Comparison of ENCODE assay signal across 8 cellular contexts in genomic region chr19:48812094-48812929, GRCh38. TPM values are rescaled to one million over a fixed set of nuclear protein-coding genes. Genes with fewer than 3 reads are reported as not detected.
A peak's percentile ranks its signal among the peaks of the same experiment; 100 is the strongest.
DNase-seq lines count a peak whose midpoint lies in the region; ATAC-seq, FAIRE-seq and TF ChIP-seq lines count a peak whose summit lies in the region.

No MANE protein-coding gene starts in this region.

- TF ChIP-seq POLR2A in HepG2 (IDR thresholded peaks at IDR 0.05; ENCODE audit: insufficient read depth in 1 of 2, low read depth in 2 of 2, low read length in 2 of 2) = peak in 1 of 2 experiments; percentile 42; a peak in 1 of 4 replicates

- H2AFZ ChIP-seq in HepG2 (ENCODE audit: low read length) = no peak overlapping the region

- CTCF ChIA-PET in activated CD4-positive, alpha-beta T cell treated with anti-CD3 and anti-CD28 coated beads, Interleukin-2, amount 10 ng/mL, durations not matched to agents 7 days and 5 days (lab: Charles Lee) = interaction anchor here (1.2 to 1.8 kb wide), 4 partner anchors 17 to 30 kb away, joined by 3 to 8 read pairs (median 4); no protein-coding TSS in a partner anchor
- CTCF ChIA-PET in HepG2 (lab: Yijun Ruan, JAX; ENCODE audit: low intra/inter-chr PET ratio, low total read pairs) = no interaction called here

- H3K27me3 ChIP-seq in HepG2 (ENCODE audit: control insufficient read depth in 1 of 2, insufficient read depth in 2 of 2, low read length in 2 of 2) = no peaks in the 10 kb centered on the region

- intact Hi-C loops in HepG2 (cut with micrococcal nuclease; ENCODE audit: unreplicated experiment) = no loop called here

- 65% methylated on average over 37 of the region's 39 CpGs for WGBS in HepG2 (ENCODE audit: low lambda C conversion rate)

- H3K9me3 Mint-ChIP-seq in HFFc6 = no peaks in the 10 kb centered on the region
- no peaks in the 10 kb centered on the region for H3K9me3 Mint-ChIP-seq in activated CD4-positive, alpha-beta T cell treated with anti-CD3 and anti-CD28 coated beads, Interleukin-2, amount 10 ng/mL, durations not matched to agents 7 days and 5 days

- peaks cover 11% of the 10 kb centered on the region for H3K79me2 ChIP-seq in HepG2 (ENCODE audit: insufficient read depth, low read length)

- H3K27ac ChIP-seq in HepG2 (ENCODE audit: extremely low read length, insufficient read depth, low read length) = peak overlapping the region; percentile 61

- no peak for FAIRE-seq in HepG2 (lab: Jason Lieb, UNC)

- no peak for TF ChIP-seq CTCF in HFFc6 (IDR thresholded peaks at IDR 0.05)
- 0 out of 2 replicates have a peak, but pooled peaks have one; percentile 12 for TF ChIP-seq CTCF in HepG2 (CRISPR knock-in tag; IDR thresholded peaks at IDR 0.05)

- peak overlapping the region; percentile 32; the same call in 1 of the 2 replicates for H3K4me2 ChIP-seq in HepG2 (ENCODE audit: low read depth, low read length)

- TF ChIP-seq EP300 in HepG2 (IDR thresholded peaks at IDR 0.05; ENCODE audit: low read depth in 2 of 2, low read length in 2 of 2) (no peak), HepG2 (CRISPR knock-in tag; IDR thresholded peaks at IDR 0.05; ENCODE audit: borderline replicate concordance) (no peak)

- H4K20me1 ChIP-seq in HepG2 (ENCODE audit: insufficient read depth, low read length) = peaks cover 3% of the 10 kb centered on the region; the same call in 1 of the 2 replicates

- peaks cover 63% of the 10 kb centered on the region for H3K4me1 ChIP-seq in HepG2 (ENCODE audit: insufficient read depth, low read length)

- DNase-seq in DMS153 treated with DMSO at 0.1 percent for 48 hours (lab: John Stamatoyannopoulos, UW; ENCODE audit: unreplicated experiment) (peak; percentile 54), HFFc6 (no peak), NCI-H2171 (lab: John Stamatoyannopoulos, UW) (peak; percentile 88), dermis microvascular lymphatic vessel endothelial cell (ENCODE audit: low read depth in 2 of 2) (peak; percentile 40 to 82), HepG2 (ENCODE audit: low spot score) (peak; percentile 37)
- DNase-seq in activated CD4-positive, alpha-beta T cell treated with anti-CD3 and anti-CD28 coated beads, Interleukin-2, amount 10 ng/mL, durations not matched to agents 7 days and 5 days = peak; percentile 62
- peak in 2 of 3 experiments; percentile 36 to 74 for DNase-seq in stimulated activated CD4-positive, alpha-beta T cell treated with anti-CD3 and anti-CD28 coated beads, TNF-alpha, amount 100 ng/mL, for 24 hours (ENCODE audit: low read depth in 3 of 3)

- H3K9me3 ChIP-seq in HepG2 (ENCODE audit: low read length) = no peaks in the 10 kb centered on the region

- no peak overlapping the region for H3K9ac ChIP-seq in HepG2 (ENCODE audit: insufficient read depth, low read depth, low read length)

- no peaks in the 10 kb centered on the region for H3K36me3 Mint-ChIP-seq in HFFc6 (ENCODE audit: low read depth)
- H3K36me3 Mint-ChIP-seq in activated CD4-positive, alpha-beta T cell treated with anti-CD3 and anti-CD28 coated beads, Interleukin-2, amount 10 ng/mL, durations not matched to agents 7 days and 5 days (ENCODE audit: low read depth) = no peaks in the 10 kb centered on the region

- no peak for TF ChIP-seq RAD21 in HepG2 (CRISPR knock-in tag; IDR thresholded peaks at IDR 0.05)

- H3K27ac Mint-ChIP-seq in HFFc6 = peak overlapping the region; percentile 61; the same call in 1 of the 2 replicates
- H3K27ac Mint-ChIP-seq in activated CD4-positive, alpha-beta T cell treated with anti-CD3 and anti-CD28 coated beads, Interleukin-2, amount 10 ng/mL, durations not matched to agents 7 days and 5 days = peak overlapping the region; percentile 80

- POLR2A ChIA-PET in activated CD4-positive, alpha-beta T cell treated with anti-CD3 and anti-CD28 coated beads, Interleukin-2, amount 10 ng/mL, durations not matched to agents 7 days and 5 days (lab: Charles Lee) = no interaction called here
- POLR2A ChIA-PET in HepG2 (lab: Yijun Ruan, JAX) = interaction anchor here (0.7 to 1.1 kb wide), 4 partner anchors 17 to 155 kb away, joined by 3 read pairs; no protein-coding TSS in a partner anchor

- peak overlapping the region; percentile 87 for H3K4me3 Mint-ChIP-seq in HFFc6
- peak overlapping the region; percentile 71 for H3K4me3 Mint-ChIP-seq in activated CD4-positive, alpha-beta T cell treated with anti-CD3 and anti-CD28 coated beads, Interleukin-2, amount 10 ng/mL, durations not matched to agents 7 days and 5 days

- H3K4me3 ChIP-seq in HepG2 (replicated peaks in 1 of 3; ENCODE audit: insufficient read depth in 1 of 3, low read depth in 2 of 3, low read length in 3 of 3) = peak overlapping the region in 2 of 3 experiments; percentile 19 to 46; a peak in 2 of 6 replicates

- ATAC-seq in HepG2 (peak; percentile 55), HG02870 (IDR thresholded peaks at IDR 0.05; ENCODE audit: unreplicated experiment) (no peak)

- H3K36me3 ChIP-seq in HepG2 (replicated peaks in 1 of 2; ENCODE audit: control insufficient read depth in 1 of 2, insufficient read depth in 2 of 2, low read length in 2 of 2) = no peaks in the 10 kb centered on the region

- no TSS peak for BruUV-seq in HepG2 (replicated peaks; lab: Mats Ljungman, UMichigan)

- peaks cover 26% of the 10 kb centered on the region for H3K4me1 Mint-ChIP-seq in HFFc6 (ENCODE audit: low read depth)
- H3K4me1 Mint-ChIP-seq in activated CD4-positive, alpha-beta T cell treated with anti-CD3 and anti-CD28 coated beads, Interleukin-2, amount 10 ng/mL, durations not matched to agents 7 days and 5 days = peaks cover 36% of the 10 kb centered on the region

- peaks cover 4% of the 10 kb centered on the region for H3K27me3 Mint-ChIP-seq in HFFc6 (ENCODE audit: insufficient read depth)
- H3K27me3 Mint-ChIP-seq in activated CD4-positive, alpha-beta T cell treated with anti-CD3 and anti-CD28 coated beads, Interleukin-2, amount 10 ng/mL, durations not matched to agents 7 days and 5 days = no peaks in the 10 kb centered on the region

- in situ Hi-C loops in HepG2 (cut with HindIII; ENCODE audit: extremely low pct_ligation_motif_present, low pct_unique_long_range_greater_than_20kb) = no loop called here

RNA-seq across cellular contexts. Expression of gene BCAT2, which starts 1.5 kb away (rescaled TPM):
- 10 to 100 TPM; 31.3 to 41.2 (median 34.0) TPM for total RNA-seq in HFFc6 (2021; fragmentation: NEBNext Ultra II Directional; extraction: Animal tissue kit (Norgen Biotek cat#: 25700))
- 10 to 100 TPM; 42.3 to 43.3 TPM for total RNA-seq in activated CD4-positive, alpha-beta T cell treated with anti-CD3 and anti-CD28 coated beads, Interleukin-2, amount 10 ng/mL, durations not matched to agents 7 days and 5 days
- 29.0 and 33.3 TPM in 2 replicates for total RNA-seq in dermis microvascular lymphatic vessel endothelial cell
- 2.3 and 2.5 TPM in 2 replicates for total RNA-seq in HepG2 (2016; rRNA removed; fragmentation: Illumina TruSeq; extraction: Trizol)
- 3.4 and 4.0 TPM in 2 replicates for total RNA-seq in HepG2 (2016; cell fraction: cytosol; rRNA removed; fragmentation: Illumina TruSeq; extraction: Trizol; ENCODE audit: low read depth)
- total RNA-seq in HepG2 (2016; cell fraction: insoluble cytoplasmic fraction; rRNA removed; fragmentation: Illumina TruSeq; extraction: Trizol) = 1.8 and 2.8 TPM in 2 replicates
- total RNA-seq in HepG2 (2016; cell fraction: membrane; rRNA removed; fragmentation: Illumina TruSeq; extraction: Trizol) = 4.9 and 6.9 TPM in 2 replicates
- total RNA-seq in HepG2 (2016; cell fraction: nucleus; rRNA removed; fragmentation: Illumina TruSeq; extraction: Trizol) = 2.2 and 2.5 TPM in 2 replicates
- 3.6 TPM in 2 replicates for polyA plus RNA-seq in HepG2 (2011; rRNA removed)
- 2.4 and 3.8 TPM in 2 replicates for polyA plus RNA-seq in HepG2 (2011; cell fraction: cytosol; rRNA removed)
- 4.8 and 5.7 TPM in 2 replicates for polyA plus RNA-seq in HepG2 (2011; cell fraction: nucleus; rRNA removed)
- polyA plus RNA-seq in HepG2 (2012) = 4.0 and 5.0 TPM in 2 replicates
- 4.8 and 6.1 TPM in 2 replicates for polyA plus RNA-seq in HepG2 (2016; cell fraction: cytosol; fragmentation: Illumina TruSeq; extraction: Trizol; ENCODE audit: low read depth)
- polyA plus RNA-seq in HepG2 (2016; cell fraction: insoluble cytoplasmic fraction; fragmentation: Illumina TruSeq; extraction: Trizol; ENCODE audit: low read depth) = 2.6 and 3.5 TPM in 2 replicates
- polyA plus RNA-seq in HepG2 (2016; cell fraction: membrane; fragmentation: Illumina TruSeq; extraction: Trizol; ENCODE audit: low read depth) = 6.4 and 7.9 TPM in 2 replicates
- polyA plus RNA-seq in HepG2 (2016; cell fraction: nucleus; fragmentation: Illumina TruSeq; extraction: Trizol; ENCODE audit: insufficient read depth, low read depth) = 2.4 and 5.2 TPM in 2 replicates
- 4.1 and 65.2 TPM in 2 replicates for polyA minus RNA-seq in HepG2 (2011; rRNA and poly(A)+ RNA removed; ENCODE audit: low replicate concordance)
- 1.6 and 1.9 TPM in 2 replicates for polyA minus RNA-seq in HepG2 (2011; cell fraction: cytosol; rRNA and poly(A)+ RNA removed)
- polyA minus RNA-seq in HepG2 (2011; cell fraction: nucleus; rRNA and poly(A)+ RNA removed) = 1.6 and 2.3 TPM in 2 replicates

RNA-seq across cellular contexts. Expression of gene HSD17B14, which starts 24.0 kb away (rescaled TPM):
- 1 to 10 TPM; 2.9 to 10.0 (median 8.9) TPM for total RNA-seq in HFFc6 (2021; fragmentation: NEBNext Ultra II Directional; extraction: Animal tissue kit (Norgen Biotek cat#: 25700))
- total RNA-seq in activated CD4-positive, alpha-beta T cell treated with anti-CD3 and anti-CD28 coated beads, Interleukin-2, amount 10 ng/mL, durations not matched to agents 7 days and 5 days = under 1 TPM; 0.27 to 0.77 TPM
- 2.8 and 4.2 TPM in 2 replicates for total RNA-seq in dermis microvascular lymphatic vessel endothelial cell
- 0.53 and 0.58 TPM in 2 replicates for total RNA-seq in HepG2 (2016; rRNA removed; fragmentation: Illumina TruSeq; extraction: Trizol)
- 0.44 TPM in 1 of 2 replicates, not detected in the other for total RNA-seq in HepG2 (2016; cell fraction: cytosol; rRNA removed; fragmentation: Illumina TruSeq; extraction: Trizol; ENCODE audit: low read depth)
- total RNA-seq in HepG2 (2016; cell fraction: insoluble cytoplasmic fraction; rRNA removed; fragmentation: Illumina TruSeq; extraction: Trizol) = 0.64 and 0.97 TPM in 2 replicates
- total RNA-seq in HepG2 (2016; cell fraction: membrane; rRNA removed; fragmentation: Illumina TruSeq; extraction: Trizol) = 0.34 and 0.49 TPM in 2 replicates
- not detected in 2 replicates for total RNA-seq in HepG2 (2016; cell fraction: nucleus; rRNA removed; fragmentation: Illumina TruSeq; extraction: Trizol)
- 1.2 and 1.8 TPM in 2 replicates for polyA plus RNA-seq in HepG2 (2011; rRNA removed)
- polyA plus RNA-seq in HepG2 (2011; cell fraction: cytosol; rRNA removed) = 1.4 and 1.5 TPM in 2 replicates
- polyA plus RNA-seq in HepG2 (2011; cell fraction: nucleus; rRNA removed) = 3.6 and 4.3 TPM in 2 replicates
- 0.72 and 0.89 TPM in 2 replicates for polyA plus RNA-seq in HepG2 (2012)
- polyA plus RNA-seq in HepG2 (2016; cell fraction: cytosol; fragmentation: Illumina TruSeq; extraction: Trizol; ENCODE audit: low read depth) = 0.35 and 0.58 TPM in 2 replicates
- polyA plus RNA-seq in HepG2 (2016; cell fraction: insoluble cytoplasmic fraction; fragmentation: Illumina TruSeq; extraction: Trizol; ENCODE audit: low read depth) = 1.1 TPM in 2 replicates
- 0.64 and 0.69 TPM in 2 replicates for polyA plus RNA-seq in HepG2 (2016; cell fraction: membrane; fragmentation: Illumina TruSeq; extraction: Trizol; ENCODE audit: low read depth)
- 0.97 and 0.98 TPM in 2 replicates for polyA plus RNA-seq in HepG2 (2016; cell fraction: nucleus; fragmentation: Illumina TruSeq; extraction: Trizol; ENCODE audit: insufficient read depth, low read depth)
- 0.33 and 0.62 TPM in 2 replicates for polyA minus RNA-seq in HepG2 (2011; rRNA and poly(A)+ RNA removed; ENCODE audit: low replicate concordance)
- not detected in 2 replicates for polyA minus RNA-seq in HepG2 (2011; cell fraction: cytosol; rRNA and poly(A)+ RNA removed)
- 0.77 and 2.0 TPM in 2 replicates for polyA minus RNA-seq in HepG2 (2011; cell fraction: nucleus; rRNA and poly(A)+ RNA removed)

RNA-seq across cellular contexts. Expression of gene PLEKHA4, which starts 56.1 kb away (rescaled TPM):
- total RNA-seq in HFFc6 (2021; fragmentation: NEBNext Ultra II Directional; extraction: Animal tissue kit (Norgen Biotek cat#: 25700)) = 10 to 100 TPM in 4 of 6 experiments, 1 to 10 TPM in 2; 7.7 to 15.1 (median 13.2) TPM
- total RNA-seq in activated CD4-positive, alpha-beta T cell treated with anti-CD3 and anti-CD28 coated beads, Interleukin-2, amount 10 ng/mL, durations not matched to agents 7 days and 5 days = 1 to 10 TPM; 3.8 to 4.6 TPM
- total RNA-seq in dermis microvascular lymphatic vessel endothelial cell = 2.7 and 6.8 TPM in 2 replicates
- total RNA-seq in HepG2 (2016; rRNA removed; fragmentation: Illumina TruSeq; extraction: Trizol) = 4.3 and 6.0 TPM in 2 replicates
- total RNA-seq in HepG2 (2016; cell fraction: cytosol; rRNA removed; fragmentation: Illumina TruSeq; extraction: Trizol; ENCODE audit: low read depth) = 3.7 and 5.1 TPM in 2 replicates
- total RNA-seq in HepG2 (2016; cell fraction: insoluble cytoplasmic fraction; rRNA removed; fragmentation: Illumina TruSeq; extraction: Trizol) = 3.0 and 5.6 TPM in 2 replicates
- total RNA-seq in HepG2 (2016; cell fraction: membrane; rRNA removed; fragmentation: Illumina TruSeq; extraction: Trizol) = 4.6 and 5.1 TPM in 2 replicates
- 5.1 and 5.4 TPM in 2 replicates for total RNA-seq in HepG2 (2016; cell fraction: nucleus; rRNA removed; fragmentation: Illumina TruSeq; extraction: Trizol)
- 4.8 and 6.0 TPM in 2 replicates for polyA plus RNA-seq in HepG2 (2011; rRNA removed)
- polyA plus RNA-seq in HepG2 (2011; cell fraction: cytosol; rRNA removed) = 2.3 and 4.7 TPM in 2 replicates
- 16.9 and 18.5 TPM in 2 replicates for polyA plus RNA-seq in HepG2 (2011; cell fraction: nucleus; rRNA removed)
- 3.4 TPM in 2 replicates for polyA plus RNA-seq in HepG2 (2012)
- polyA plus RNA-seq in HepG2 (2016; cell fraction: cytosol; fragmentation: Illumina TruSeq; extraction: Trizol; ENCODE audit: low read depth) = 1.3 and 2.3 TPM in 2 replicates
- 5.4 and 7.3 TPM in 2 replicates for polyA plus RNA-seq in HepG2 (2016; cell fraction: insoluble cytoplasmic fraction; fragmentation: Illumina TruSeq; extraction: Trizol; ENCODE audit: low read depth)
- 3.8 and 5.1 TPM in 2 replicates for polyA plus RNA-seq in HepG2 (2016; cell fraction: membrane; fragmentation: Illumina TruSeq; extraction: Trizol; ENCODE audit: low read depth)
- polyA plus RNA-seq in HepG2 (2016; cell fraction: nucleus; fragmentation: Illumina TruSeq; extraction: Trizol; ENCODE audit: insufficient read depth, low read depth) = 11.7 and 12.4 TPM in 2 replicates
- polyA minus RNA-seq in HepG2 (2011; rRNA and poly(A)+ RNA removed; ENCODE audit: low replicate concordance) = 0.70 and 1.2 TPM in 2 replicates
- 3.6 TPM in 2 replicates for polyA minus RNA-seq in HepG2 (2011; cell fraction: cytosol; rRNA and poly(A)+ RNA removed)
- polyA minus RNA-seq in HepG2 (2011; cell fraction: nucleus; rRNA and poly(A)+ RNA removed) = 1.7 and 3.1 TPM in 2 replicates

RNA-seq across cellular contexts. Expression of gene FGF21, which starts 57.0 kb away (rescaled TPM):
- not detected for total RNA-seq in HFFc6 (2021; fragmentation: NEBNext Ultra II Directional; extraction: Animal tissue kit (Norgen Biotek cat#: 25700))
- total RNA-seq in activated CD4-positive, alpha-beta T cell treated with anti-CD3 and anti-CD28 coated beads, Interleukin-2, amount 10 ng/mL, durations not matched to agents 7 days and 5 days = not detected
- total RNA-seq in dermis microvascular lymphatic vessel endothelial cell (not detected in 2 replicates), HepG2 (2016; rRNA removed; fragmentation: Illumina TruSeq; extraction: Trizol) (not detected in 2 replicates)
- total RNA-seq in HepG2 (2016; cell fraction: cytosol; rRNA removed; fragmentation: Illumina TruSeq; extraction: Trizol; ENCODE audit: low read depth) = not detected in 2 replicates
- total RNA-seq in HepG2 (2016; cell fraction: insoluble cytoplasmic fraction; rRNA removed; fragmentation: Illumina TruSeq; extraction: Trizol) = not detected in 2 replicates
- not detected in 2 replicates for total RNA-seq in HepG2 (2016; cell fraction: membrane; rRNA removed; fragmentation: Illumina TruSeq; extraction: Trizol)
- total RNA-seq in HepG2 (2016; cell fraction: nucleus; rRNA removed; fragmentation: Illumina TruSeq; extraction: Trizol) = not detected in 2 replicates
- 0.17 TPM in 2 replicates for polyA plus RNA-seq in HepG2 (2011; rRNA removed)
- polyA plus RNA-seq in HepG2 (2011; cell fraction: cytosol; rRNA removed) = 0.08 and 0.12 TPM in 2 replicates
- polyA plus RNA-seq in HepG2 (2011; cell fraction: nucleus; rRNA removed) = 0.26 and 0.39 TPM in 2 replicates
- 0.60 TPM in 1 of 2 replicates, not detected in the other for polyA plus RNA-seq in HepG2 (2012)
- polyA plus RNA-seq in HepG2 (2016; cell fraction: cytosol; fragmentation: Illumina TruSeq; extraction: Trizol; ENCODE audit: low read depth) = not detected in 2 replicates
- polyA plus RNA-seq in HepG2 (2016; cell fraction: insoluble cytoplasmic fraction; fragmentation: Illumina TruSeq; extraction: Trizol; ENCODE audit: low read depth) = not detected in 2 replicates
- not detected in 2 replicates for polyA plus RNA-seq in HepG2 (2016; cell fraction: membrane; fragmentation: Illumina TruSeq; extraction: Trizol; ENCODE audit: low read depth)
- polyA plus RNA-seq in HepG2 (2016; cell fraction: nucleus; fragmentation: Illumina TruSeq; extraction: Trizol; ENCODE audit: insufficient read depth, low read depth) = not detected in 2 replicates
- not detected in 2 replicates for polyA minus RNA-seq in HepG2 (2011; rRNA and poly(A)+ RNA removed; ENCODE audit: low replicate concordance)
- polyA minus RNA-seq in HepG2 (2011; cell fraction: cytosol; rRNA and poly(A)+ RNA removed) = not detected in 2 replicates
- polyA minus RNA-seq in HepG2 (2011; cell fraction: nucleus; rRNA and poly(A)+ RNA removed) = 0.37 TPM in 1 of 2 replicates, not detected in the other

RNA-seq across cellular contexts. Expression of gene FUT1, which starts 59.9 kb away (rescaled TPM):
- under 1 TPM in 3 of 6 experiments, not detected in 3; 0.05 to 0.06 (median 0.05) TPM for total RNA-seq in HFFc6 (2021; fragmentation: NEBNext Ultra II Directional; extraction: Animal tissue kit (Norgen Biotek cat#: 25700))
- total RNA-seq in activated CD4-positive, alpha-beta T cell treated with anti-CD3 and anti-CD28 coated beads, Interleukin-2, amount 10 ng/mL, durations not matched to agents 7 days and 5 days = under 1 TPM; 0.10 to 0.23 TPM
- total RNA-seq in dermis microvascular lymphatic vessel endothelial cell (6.0 and 7.7 TPM in 2 replicates), HepG2 (2016; rRNA removed; fragmentation: Illumina TruSeq; extraction: Trizol) (0.07 TPM in 2 replicates)
- total RNA-seq in HepG2 (2016; cell fraction: cytosol; rRNA removed; fragmentation: Illumina TruSeq; extraction: Trizol; ENCODE audit: low read depth) = not detected in 2 replicates
- total RNA-seq in HepG2 (2016; cell fraction: insoluble cytoplasmic fraction; rRNA removed; fragmentation: Illumina TruSeq; extraction: Trizol) = 0.09 TPM in 1 of 2 replicates, not detected in the other
- total RNA-seq in HepG2 (2016; cell fraction: membrane; rRNA removed; fragmentation: Illumina TruSeq; extraction: Trizol) = 0.07 and 0.09 TPM in 2 replicates
- total RNA-seq in HepG2 (2016; cell fraction: nucleus; rRNA removed; fragmentation: Illumina TruSeq; extraction: Trizol) = 0.09 TPM in 1 of 2 replicates, not detected in the other
- polyA plus RNA-seq in HepG2 (2011; rRNA removed) = 1.1 and 1.5 TPM in 2 replicates
- polyA plus RNA-seq in HepG2 (2011; cell fraction: cytosol; rRNA removed) = 0.71 and 0.98 TPM in 2 replicates
- 2.0 and 2.5 TPM in 2 replicates for polyA plus RNA-seq in HepG2 (2011; cell fraction: nucleus; rRNA removed)
- polyA plus RNA-seq in HepG2 (2012) = 0.47 and 1.7 TPM in 2 replicates
- polyA plus RNA-seq in HepG2 (2016; cell fraction: cytosol; fragmentation: Illumina TruSeq; extraction: Trizol; ENCODE audit: low read depth) = not detected in 2 replicates
- polyA plus RNA-seq in HepG2 (2016; cell fraction: insoluble cytoplasmic fraction; fragmentation: Illumina TruSeq; extraction: Trizol; ENCODE audit: low read depth) = not detected in 2 replicates
- polyA plus RNA-seq in HepG2 (2016; cell fraction: membrane; fragmentation: Illumina TruSeq; extraction: Trizol; ENCODE audit: low read depth) = 0.14 TPM in 1 of 2 replicates, not detected in the other
- polyA plus RNA-seq in HepG2 (2016; cell fraction: nucleus; fragmentation: Illumina TruSeq; extraction: Trizol; ENCODE audit: insufficient read depth, low read depth) = 0.26 TPM in 1 of 2 replicates, not detected in the other
- 1.8 and 2.9 TPM in 2 replicates for polyA minus RNA-seq in HepG2 (2011; rRNA and poly(A)+ RNA removed; ENCODE audit: low replicate concordance)
- 0.97 and 0.99 TPM in 2 replicates for polyA minus RNA-seq in HepG2 (2011; cell fraction: cytosol; rRNA and poly(A)+ RNA removed)
- polyA minus RNA-seq in HepG2 (2011; cell fraction: nucleus; rRNA and poly(A)+ RNA removed) = 0.64 and 1.5 TPM in 2 replicates
